13 cellular contexts compared by ENCODE assay signal in genomic region chr12:44835641-44836379, GRCh38. TPM values are rescaled to one million over a fixed set of nuclear protein-coding genes. Genes with fewer than 3 reads are reported as not detected.
DNase-seq lines count a peak whose midpoint lies in the region; ATAC-seq and TF ChIP-seq lines count a peak whose summit lies in the region.
"Had no signal": no experiment of that assay in that cellular context is flagged by ENCODE, and none has a peak within 500 bp of the region (broad histone marks: within the 10 kb centered on the region; RNA-seq: fewer than 3 reads in every experiment).

No MANE protein-coding gene starts in this region.

- H3K9me3 ChIP-seq in CD8-positive, alpha-beta T cell (ENCODE audit: low read length): no peaks in the 10 kb centered on the region
- H3K9me3 ChIP-seq in left ventricle myocardium inferior (replicated peaks): no peaks in the 10 kb centered on the region
- H3K9me3 ChIP-seq: spleen had no signal

- H3K36me3 Mint-ChIP-seq in CD8-positive, alpha-beta T cell: peaks cover 27% of the 10 kb centered on the region
- no peaks in the 10 kb centered on the region for H3K36me3 Mint-ChIP-seq in brain
- peaks cover 0 to 13% (median 7%) of the 10 kb centered on the region in 3 donors for H3K36me3 Mint-ChIP-seq in naive thymus-derived CD8-positive, alpha-beta T cell
- no peaks in the 10 kb centered on the region for H3K36me3 Mint-ChIP-seq in Calu3 (ENCODE audit: insufficient read depth, unreplicated experiment)

- H3K4me3 ChIP-seq in CD8-positive, alpha-beta T cell (ENCODE audit: low read depth, low read length): peak overlapping the region; percentile 20
- no peak overlapping the region for H3K4me3 ChIP-seq in left ventricle myocardium inferior
- H3K4me3 ChIP-seq: spleen had no signal

- ATAC-seq in CD8-positive, alpha-beta T cell: peak; percentile 87
- ATAC-seq in naive thymus-derived CD8-positive, alpha-beta T cell: peak; percentile 72 to 78

- TF ChIP-seq CTCF in CD8-positive, alpha-beta T cell (IDR thresholded peaks at IDR 0.05): no peak
- TF ChIP-seq CTCF in brain (conservative IDR thresholded peaks at IDR 0.05) (no peak), Calu3 (IDR thresholded peaks at IDR 0.05; ENCODE audit: unreplicated experiment) (no peak), left ventricle myocardium inferior (IDR thresholded peaks at IDR 0.05; ENCODE audit: borderline replicate concordance) (no peak)

- CTCF ChIA-PET in CD8-positive, alpha-beta T cell (lab: Charles Lee): interaction anchor here (2.5 kb wide), 1 partner anchor 38 kb away, joined by 11 read pairs; no protein-coding TSS in a partner anchor
- CTCF ChIA-PET in Calu3 (lab: Charles Lee): no interaction called here

- no TSS peak for BruUV-seq in Calu3 (replicated peaks; lab: Mats Ljungman, UMichigan)

- peaks cover 90% of the 10 kb centered on the region for H3K4me1 ChIP-seq in CD8-positive, alpha-beta T cell (ENCODE audit: insufficient read depth, low read length)
- no peaks in the 10 kb centered on the region for H3K4me1 ChIP-seq in left ventricle myocardium inferior
- H3K4me1 ChIP-seq: spleen had no signal

- no peaks in the 10 kb centered on the region for H3K27me3 ChIP-seq in CD8-positive, alpha-beta T cell (ENCODE audit: insufficient read depth, low read length)
- H3K27me3 ChIP-seq in left ventricle myocardium inferior (ENCODE audit: low read depth): peaks cover 4% of the 10 kb centered on the region
- H3K27me3 ChIP-seq: spleen had no signal

- H3K4me1 Mint-ChIP-seq in CD8-positive, alpha-beta T cell (ENCODE audit: low read depth): peaks cover 93% of the 10 kb centered on the region
- H3K4me1 Mint-ChIP-seq in brain: peaks cover 14% of the 10 kb centered on the region
- H3K4me1 Mint-ChIP-seq in naive thymus-derived CD8-positive, alpha-beta T cell: peaks cover 48 to 94% (median 91%) of the 10 kb centered on the region in 4 donors
- no peaks in the 10 kb centered on the region for H3K4me1 Mint-ChIP-seq in Calu3 (ENCODE audit: low read depth, unreplicated experiment)

- peak overlapping the region; percentile 57 for H3K27ac ChIP-seq in CD8-positive, alpha-beta T cell (ENCODE audit: low read depth, low read length)
- no peak overlapping the region for H3K27ac ChIP-seq in left ventricle myocardium inferior (replicated peaks)

- no peaks in the 10 kb centered on the region for H3K9me3 Mint-ChIP-seq in CD8-positive, alpha-beta T cell
- H3K9me3 Mint-ChIP-seq in brain: no peaks in the 10 kb centered on the region
- H3K9me3 Mint-ChIP-seq in naive thymus-derived CD8-positive, alpha-beta T cell: no peaks in the 10 kb centered on the region
- H3K9me3 Mint-ChIP-seq in Calu3 (ENCODE audit: low read depth, unreplicated experiment): no peaks in the 10 kb centered on the region

- H3K4me3 Mint-ChIP-seq in CD8-positive, alpha-beta T cell: peak overlapping the region; percentile 73
- H3K4me3 Mint-ChIP-seq in brain: peak overlapping the region in 1 of 5 experiments; percentile 27
- H3K4me3 Mint-ChIP-seq in naive thymus-derived CD8-positive, alpha-beta T cell: peak overlapping the region; percentile 72 to 91 (median 84)
- H3K4me3 Mint-ChIP-seq in Calu3 (ENCODE audit: low read depth, unreplicated experiment): no peak overlapping the region

- H3K27me3 Mint-ChIP-seq in CD8-positive, alpha-beta T cell (ENCODE audit: low read depth): no peaks in the 10 kb centered on the region
- H3K27me3 Mint-ChIP-seq in brain (no peaks in the 10 kb centered on the region), Calu3 (ENCODE audit: unreplicated experiment) (no peaks in the 10 kb centered on the region)
- H3K27me3 Mint-ChIP-seq in naive thymus-derived CD8-positive, alpha-beta T cell: no peaks in the 10 kb centered on the region

- peak in 2 of 7 experiments; percentile 31 to 35 for DNase-seq in CD8-positive, alpha-beta T cell
- DNase-seq in NCI-H69 (lab: John Stamatoyannopoulos, UW) (peak; percentile 93), HPDE6-E6E7 (ENCODE audit: extremely low spot score) (no peak), Calu3 (no peak), left ventricle myocardium inferior (no peak), COR-L47 (lab: John Stamatoyannopoulos, UW) (no peak)
- DNase-seq in naive thymus-derived CD8-positive, alpha-beta T cell: peak in 5 of 10 donors; percentile 21 to 58 (median 44)
- DNase-seq: activated gamma-delta T cell, GF-D8, mesenchymal stem cell, NCI-H187, spleen had no signal

- POLR2A ChIA-PET in CD8-positive, alpha-beta T cell (lab: Charles Lee): interaction anchor here (1.0 to 2.3 kb wide), 4 partner anchors 12 to 38 kb away, joined by 3 to 9 read pairs (median 7); no protein-coding TSS in a partner anchor
- POLR2A ChIA-PET in naive thymus-derived CD8-positive, alpha-beta T cell (lab: Charles Lee): interaction anchor here (0.8 to 4.8 kb wide), 11 partner anchors 8 to 43 kb away, joined by 3 to 43 read pairs (median 5); partner anchors contain the start of gene NELL2

- H3K36me3 ChIP-seq in CD8-positive, alpha-beta T cell (ENCODE audit: insufficient read depth, low read length): no peaks in the 10 kb centered on the region
- H3K36me3 ChIP-seq in left ventricle myocardium inferior: no peaks in the 10 kb centered on the region
- H3K36me3 ChIP-seq: spleen had no signal

- H3K27ac Mint-ChIP-seq in CD8-positive, alpha-beta T cell: peak overlapping the region; percentile 94
- peak overlapping the region in 3 of 5 experiments; percentile 15 to 83 (median 30) for H3K27ac Mint-ChIP-seq in brain
- H3K27ac Mint-ChIP-seq in naive thymus-derived CD8-positive, alpha-beta T cell: peak overlapping the region; percentile 83 to 97 (median 95)
- H3K27ac Mint-ChIP-seq in Calu3 (ENCODE audit: unreplicated experiment): no peak overlapping the region

- intact Hi-C loops in CD8-positive, alpha-beta T cell (cut with DNase I, micrococcal nuclease): loop anchor here in 1 of 2 experiments (1.0 to 5.0 kb wide), 3 partner anchors 7 to 36 kb away; no protein-coding TSS in a partner anchor
- intact Hi-C loops in Calu3 (cut with micrococcal nuclease; ENCODE audit: unreplicated experiment) (no loop called here), left ventricle myocardium inferior (cut with micrococcal nuclease) (no loop called here)

RNA-seq across cellular contexts. Expression of gene NELL2, which starts 40.3 kb away (rescaled TPM):
- total RNA-seq in CD8-positive, alpha-beta T cell: 100 to 1,000 TPM; 384 to 390 TPM
- polyA plus RNA-seq in brain (ENCODE audit: insufficient read depth, low read depth, low replicate concordance): 14.0 TPM
- total RNA-seq in naive thymus-derived CD8-positive, alpha-beta T cell: 100 to 1,000 TPM; 626 to 633 TPM
- polyA plus RNA-seq in naive thymus-derived CD8-positive, alpha-beta T cell: 100 to 1,000 TPM; 320 to 498 (median 397) TPM
- total RNA-seq in Calu3 (2022) (0.42 TPM in 1 of 2 replicates, not detected in the other), left ventricle myocardium inferior (0.55 TPM)

Comparison
In these comparisons a context has a peak if more than half of its experiments do, and no peak if none do; other contexts are left out.
1. RNA of gene NELL2, which starts 40.3 kb away (total RNA-seq): 626 to 633 TPM in naive thymus-derived CD8-positive, alpha-beta T cell and 384 to 390 TPM in CD8-positive, alpha-beta T cell; 0.55 TPM in left ventricle myocardium inferior (single experiment) and 0.42 TPM in Calu3; every median in the first group is over 100 times any median in the second.